1 cellular context compared by ENCODE assay signal in genomic region chr16:87484487-87485331, GRCh38.
A peak's percentile ranks its signal among the peaks of the same experiment; 100 is the strongest.
TF ChIP-seq lines count a peak whose summit lies in the region.

No MANE protein-coding gene starts in this region.

TF ChIP-seq in HepG2, 621 proteins besides CTCF, POLR2A, EP300 and RAD21 (continued from another document and continues in another):
- TF ChIP-seq TFAP4 (IDR thresholded peaks at IDR 0.05; ENCODE audit: borderline replicate concordance, low read depth) (peak; percentile 16; the same call in 1 of the 2 replicates), ZNF350 (CRISPR knock-in tag; IDR thresholded peaks at IDR 0.05; ENCODE audit: borderline replicate concordance, low read depth) (no peak), ZNF761 (CRISPR knock-in tag; conservative IDR thresholded peaks at IDR 0.05) (no peak), ZNF687 (CRISPR knock-in tag; IDR thresholded peaks at IDR 0.05) (peak; percentile 27; the same call in 1 of the 2 replicates), ZNF383 (CRISPR knock-in tag; IDR thresholded peaks at IDR 0.05; ENCODE audit: borderline replicate concordance) (no peak), ZNF704 (CRISPR knock-in tag; IDR thresholded peaks at IDR 0.05; ENCODE audit: borderline replicate concordance) (no peak), JUND (CRISPR knock-in tag; IDR thresholded peaks at IDR 0.05) (no peak), HOXA9 (CRISPR knock-in tag; IDR thresholded peaks at IDR 0.05; ENCODE audit: borderline replicate concordance) (no peak), ATF6 (CRISPR knock-in tag; conservative IDR thresholded peaks at IDR 0.05) (no peak), MXD4 (CRISPR knock-in tag; IDR thresholded peaks at IDR 0.05) (no peak), CREB1 (IDR thresholded peaks at IDR 0.05) (no peak), CREB1 (CRISPR knock-in tag; IDR thresholded peaks at IDR 0.05) (no peak), MAFF (IDR thresholded peaks at IDR 0.05; ENCODE audit: low read depth, low read length) (no peak), HES4 (CRISPR knock-in tag; IDR thresholded peaks at IDR 0.05; ENCODE audit: borderline replicate concordance) (no peak), ZSCAN31 (CRISPR knock-in tag; IDR thresholded peaks at IDR 0.05; ENCODE audit: low read depth) (no peak), YEATS2 (CRISPR knock-in tag; IDR thresholded peaks at IDR 0.05; ENCODE audit: borderline replicate concordance) (no peak), CCAR2 (optimal IDR thresholded peaks at IDR 0.05; ENCODE audit: low read depth, low read length) (no peak), ZBTB7B (CRISPR knock-in tag; IDR thresholded peaks at IDR 0.05) (peak; percentile 35; the same call in 1 of the 2 replicates), CCDC6 (CRISPR knock-in tag; IDR thresholded peaks at IDR 0.05) (0 out of 2 replicates have a peak, but pooled peaks have one; percentile 40), ZC3H13 (CRISPR knock-in tag; IDR thresholded peaks at IDR 0.05) (no peak), SNRNP70 (IDR thresholded peaks at IDR 0.05; ENCODE audit: low read depth, low read length) (no peak), ZNF431 (CRISPR knock-in tag; IDR thresholded peaks at IDR 0.05; ENCODE audit: borderline replicate concordance, low read depth) (no peak), RFX3 (CRISPR knock-in tag; IDR thresholded peaks at IDR 0.05) (no peak), KLF11 (CRISPR knock-in tag; IDR thresholded peaks at IDR 0.05) (no peak), ZNF24 (IDR thresholded peaks at IDR 0.05) (no peak), SKI (IDR thresholded peaks at IDR 0.05; ENCODE audit: partially characterized antibody) (no peak), HCFC1 (IDR thresholded peaks at IDR 0.05; ENCODE audit: low read depth, low read length) (no peak), ZNF20 (CRISPR knock-in tag; IDR thresholded peaks at IDR 0.05) (no peak), ZNF788 (CRISPR knock-in tag; IDR thresholded peaks at IDR 0.05; ENCODE audit: borderline replicate concordance) (no peak), ETV6 (CRISPR knock-in tag; conservative IDR thresholded peaks at IDR 0.05) (no peak), BHLHE40 (IDR thresholded peaks at IDR 0.05; ENCODE audit: low read length) (peak; percentile 33; the same call in 1 of the 2 replicates), FOSL1 (CRISPR knock-in tag; IDR thresholded peaks at IDR 0.05; ENCODE audit: borderline replicate concordance) (no peak), ZNF33A (CRISPR knock-in tag; IDR thresholded peaks at IDR 0.05; ENCODE audit: borderline replicate concordance) (no peak), ELF1 (CRISPR knock-in tag; IDR thresholded peaks at IDR 0.05) (no peak), ZFP36L1 (CRISPR knock-in tag; IDR thresholded peaks at IDR 0.05) (no peak), ZNF44 (CRISPR knock-in tag; IDR thresholded peaks at IDR 0.05) (no peak), TARDBP (CRISPR knock-in tag; IDR thresholded peaks at IDR 0.05) (0 out of 2 replicates have a peak, but pooled peaks have one; percentile 20), ZNF513 (CRISPR knock-in tag; conservative IDR thresholded peaks at IDR 0.05) (no peak), CBX2 (IDR thresholded peaks at IDR 0.05; ENCODE audit: low read depth, low read length) (no peak), CBX2 (CRISPR knock-in tag; IDR thresholded peaks at IDR 0.05; ENCODE audit: low read depth) (no peak), ZFP41 (CRISPR knock-in tag; IDR thresholded peaks at IDR 0.05; ENCODE audit: borderline replicate concordance) (no peak), GATAD2A (CRISPR knock-in tag; IDR thresholded peaks at IDR 0.05) (peak; percentile 11; the same call in 1 of the 2 replicates), ATF7-NPFF (CRISPR knock-in tag; IDR thresholded peaks at IDR 0.05; ENCODE audit: low read depth) (no peak), HMG20B (CRISPR knock-in tag; conservative IDR thresholded peaks at IDR 0.05) (no peak), NFKBIZ (CRISPR knock-in tag; IDR thresholded peaks at IDR 0.05) (no peak), ZNF572 (CRISPR knock-in tag; IDR thresholded peaks at IDR 0.05) (no peak)
- TF ChIP-seq, protein P1, sequence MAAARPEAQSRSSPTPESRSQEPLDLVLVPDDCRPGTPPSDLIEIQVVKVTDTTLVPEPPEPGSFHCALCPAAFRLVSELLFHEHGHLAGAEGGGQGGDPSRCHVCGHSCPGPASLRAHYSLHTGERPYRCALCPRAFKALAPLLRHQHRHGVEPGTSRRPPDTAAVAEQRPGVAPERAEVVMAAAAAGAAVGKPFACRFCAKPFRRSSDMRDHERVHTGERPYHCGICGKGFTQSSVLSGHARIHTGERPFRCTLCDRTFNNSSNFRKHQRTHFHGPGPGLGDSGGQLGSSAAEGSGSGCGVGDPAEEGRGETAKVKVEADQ (CRISPR knock-in tag; IDR thresholded peaks at IDR 0.05; ENCODE audit: borderline replicate concordance): no peak
- TF ChIP-seq, protein P2, sequence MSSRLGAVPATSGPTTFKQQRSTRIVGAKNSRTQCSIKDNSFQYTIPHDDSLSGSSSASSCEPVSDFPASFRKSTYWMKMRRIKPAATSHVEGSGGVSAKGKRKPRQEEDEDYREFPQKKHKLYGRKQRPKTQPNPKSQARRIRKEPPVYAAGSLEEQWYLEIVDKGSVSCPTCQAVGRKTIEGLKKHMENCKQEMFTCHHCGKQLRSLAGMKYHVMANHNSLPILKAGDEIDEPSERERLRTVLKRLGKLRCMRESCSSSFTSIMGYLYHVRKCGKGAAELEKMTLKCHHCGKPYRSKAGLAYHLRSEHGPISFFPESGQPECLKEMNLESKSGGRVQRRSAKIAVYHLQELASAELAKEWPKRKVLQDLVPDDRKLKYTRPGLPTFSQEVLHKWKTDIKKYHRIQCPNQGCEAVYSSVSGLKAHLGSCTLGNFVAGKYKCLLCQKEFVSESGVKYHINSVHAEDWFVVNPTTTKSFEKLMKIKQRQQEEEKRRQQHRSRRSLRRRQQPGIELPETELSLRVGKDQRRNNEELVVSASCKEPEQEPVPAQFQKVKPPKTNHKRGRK (CRISPR knock-in tag; IDR thresholded peaks at IDR 0.05): no peak
- TF ChIP-seq, protein P3, sequence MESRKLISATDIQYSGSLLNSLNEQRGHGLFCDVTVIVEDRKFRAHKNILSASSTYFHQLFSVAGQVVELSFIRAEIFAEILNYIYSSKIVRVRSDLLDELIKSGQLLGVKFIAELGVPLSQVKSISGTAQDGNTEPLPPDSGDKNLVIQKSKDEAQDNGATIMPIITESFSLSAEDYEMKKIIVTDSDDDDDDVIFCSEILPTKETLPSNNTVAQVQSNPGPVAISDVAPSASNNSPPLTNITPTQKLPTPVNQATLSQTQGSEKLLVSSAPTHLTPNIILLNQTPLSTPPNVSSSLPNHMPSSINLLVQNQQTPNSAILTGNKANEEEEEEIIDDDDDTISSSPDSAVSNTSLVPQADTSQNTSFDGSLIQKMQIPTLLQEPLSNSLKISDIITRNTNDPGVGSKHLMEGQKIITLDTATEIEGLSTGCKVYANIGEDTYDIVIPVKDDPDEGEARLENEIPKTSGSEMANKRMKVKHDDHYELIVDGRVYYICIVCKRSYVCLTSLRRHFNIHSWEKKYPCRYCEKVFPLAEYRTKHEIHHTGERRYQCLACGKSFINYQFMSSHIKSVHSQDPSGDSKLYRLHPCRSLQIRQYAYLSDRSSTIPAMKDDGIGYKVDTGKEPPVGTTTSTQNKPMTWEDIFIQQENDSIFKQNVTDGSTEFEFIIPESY (CRISPR knock-in tag; IDR thresholded peaks at IDR 0.05): peak; percentile 93
- TF ChIP-seq, protein P4, sequence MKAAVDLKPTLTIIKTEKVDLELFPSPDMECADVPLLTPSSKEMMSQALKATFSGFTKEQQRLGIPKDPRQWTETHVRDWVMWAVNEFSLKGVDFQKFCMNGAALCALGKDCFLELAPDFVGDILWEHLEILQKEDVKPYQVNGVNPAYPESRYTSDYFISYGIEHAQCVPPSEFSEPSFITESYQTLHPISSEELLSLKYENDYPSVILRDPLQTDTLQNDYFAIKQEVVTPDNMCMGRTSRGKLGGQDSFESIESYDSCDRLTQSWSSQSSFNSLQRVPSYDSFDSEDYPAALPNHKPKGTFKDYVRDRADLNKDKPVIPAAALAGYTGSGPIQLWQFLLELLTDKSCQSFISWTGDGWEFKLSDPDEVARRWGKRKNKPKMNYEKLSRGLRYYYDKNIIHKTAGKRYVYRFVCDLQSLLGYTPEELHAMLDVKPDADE (CRISPR knock-in tag; IDR thresholded peaks at IDR 0.05): no peak
- TF ChIP-seq, protein P5, sequence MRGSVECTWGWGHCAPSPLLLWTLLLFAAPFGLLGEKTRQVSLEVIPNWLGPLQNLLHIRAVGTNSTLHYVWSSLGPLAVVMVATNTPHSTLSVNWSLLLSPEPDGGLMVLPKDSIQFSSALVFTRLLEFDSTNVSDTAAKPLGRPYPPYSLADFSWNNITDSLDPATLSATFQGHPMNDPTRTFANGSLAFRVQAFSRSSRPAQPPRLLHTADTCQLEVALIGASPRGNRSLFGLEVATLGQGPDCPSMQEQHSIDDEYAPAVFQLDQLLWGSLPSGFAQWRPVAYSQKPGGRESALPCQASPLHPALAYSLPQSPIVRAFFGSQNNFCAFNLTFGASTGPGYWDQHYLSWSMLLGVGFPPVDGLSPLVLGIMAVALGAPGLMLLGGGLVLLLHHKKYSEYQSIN (CRISPR knock-in tag; IDR thresholded peaks at IDR 0.05; ENCODE audit: borderline replicate concordance): no peak
- TF ChIP-seq, protein P6, sequence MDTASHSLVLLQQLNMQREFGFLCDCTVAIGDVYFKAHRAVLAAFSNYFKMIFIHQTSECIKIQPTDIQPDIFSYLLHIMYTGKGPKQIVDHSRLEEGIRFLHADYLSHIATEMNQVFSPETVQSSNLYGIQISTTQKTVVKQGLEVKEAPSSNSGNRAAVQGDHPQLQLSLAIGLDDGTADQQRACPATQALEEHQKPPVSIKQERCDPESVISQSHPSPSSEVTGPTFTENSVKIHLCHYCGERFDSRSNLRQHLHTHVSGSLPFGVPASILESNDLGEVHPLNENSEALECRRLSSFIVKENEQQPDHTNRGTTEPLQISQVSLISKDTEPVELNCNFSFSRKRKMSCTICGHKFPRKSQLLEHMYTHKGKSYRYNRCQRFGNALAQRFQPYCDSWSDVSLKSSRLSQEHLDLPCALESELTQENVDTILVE (CRISPR knock-in tag; IDR thresholded peaks at IDR 0.05): no peak
